9 cellular contexts compared by ENCODE assay signal in genomic region chr2:43129676-43130547, GRCh38.
DNase-seq lines count a peak whose midpoint lies in the region; ATAC-seq, FAIRE-seq and TF ChIP-seq lines count a peak whose summit lies in the region.
"Had no signal": no experiment of that assay in that cellular context is flagged by ENCODE, and none has a peak within 500 bp of the region (broad histone marks: within the 10 kb centered on the region; RNA-seq: fewer than 3 reads in every experiment).

No MANE protein-coding gene starts in this region.

- no peaks in the 10 kb centered on the region for H3K36me3 Mint-ChIP-seq in activated T-cell treated with anti-CD3 and anti-CD28 coated beads, Interleukin-2, amount 50 U/mL, for 24 hours (ENCODE audit: low read depth)
- H3K36me3 Mint-ChIP-seq in astrocyte (ENCODE audit: low read depth, unreplicated experiment): no peaks in the 10 kb centered on the region

- H3K79me1 ChIP-seq in mesendoderm (ENCODE audit: low read length): no peaks in the 10 kb centered on the region

- H3K4me1 ChIP-seq in astrocyte (ENCODE audit: insufficient read depth, low read length) (peaks cover 27% of the 10 kb centered on the region), mesendoderm (ENCODE audit: control insufficient read depth, low read depth, low read length) (no peaks in the 10 kb centered on the region), upper lobe of left lung (peaks cover 67 to 84% (median 72%) of the 10 kb centered on the region in 4 donors), HAP-1 (no peaks in the 10 kb centered on the region)

- peak overlapping the region; percentile 37 for H3K56ac ChIP-seq in mesendoderm (ENCODE audit: low read length)

- no peak overlapping the region for H2BK5ac ChIP-seq in mesendoderm (ENCODE audit: low read length)

- no peaks in the 10 kb centered on the region for H3K9me3 Mint-ChIP-seq in activated T-cell treated with anti-CD3 and anti-CD28 coated beads, Interleukin-2, amount 50 U/mL, for 24 hours
- no peaks in the 10 kb centered on the region for H3K9me3 Mint-ChIP-seq in astrocyte (ENCODE audit: unreplicated experiment)

- no peak overlapping the region for H3K18ac ChIP-seq in mesendoderm (ENCODE audit: low read length)

- no peak overlapping the region for H2BK15ac ChIP-seq in mesendoderm (replicated peaks; ENCODE audit: low read depth)

- no peaks in the 10 kb centered on the region for H3K27me3 ChIP-seq in astrocyte (ENCODE audit: insufficient read depth, low read length)
- H3K27me3 ChIP-seq in mesendoderm (ENCODE audit: insufficient read depth, low read length, poor library complexity): no peaks in the 10 kb centered on the region
- no peaks in the 10 kb centered on the region for H3K27me3 ChIP-seq in upper lobe of left lung
- no peaks in the 10 kb centered on the region for H3K27me3 ChIP-seq in HAP-1 (ENCODE audit: low read depth)
- H3K27me3 ChIP-seq: BE2C had no signal

- no peak overlapping the region for H3K4ac ChIP-seq in mesendoderm (ENCODE audit: low read depth, low read length)

- H3K4me3 ChIP-seq in astrocyte (ENCODE audit: insufficient read depth, low read depth, low read length): no peak overlapping the region
- H3K4me3 ChIP-seq in mesendoderm (ENCODE audit: low read length): no peak overlapping the region
- H3K4me3 ChIP-seq in upper lobe of left lung: no peak overlapping the region
- no peak overlapping the region for H3K4me3 ChIP-seq in HAP-1

- H2AFZ ChIP-seq in astrocyte (ENCODE audit: low read depth, low read length): peak overlapping the region; percentile 3

- H4K8ac ChIP-seq in mesendoderm (ENCODE audit: low read depth, low read length): no peak overlapping the region

- peak in 1 of 4 donors; percentile 71 for TF ChIP-seq POLR2A in upper lobe of left lung (IDR thresholded peaks at IDR 0.05)

- no peaks in the 10 kb centered on the region for H3K79me2 ChIP-seq in astrocyte (ENCODE audit: insufficient read depth, low read length)
- no peaks in the 10 kb centered on the region for H3K79me2 ChIP-seq in mesendoderm (ENCODE audit: control insufficient read depth, insufficient read depth, low read length)

- peaks cover 78% of the 10 kb centered on the region for H3K4me1 Mint-ChIP-seq in activated T-cell treated with anti-CD3 and anti-CD28 coated beads, Interleukin-2, amount 50 U/mL, for 24 hours (ENCODE audit: low read depth)
- H3K4me1 Mint-ChIP-seq in astrocyte (ENCODE audit: low read depth, unreplicated experiment): peaks cover 33% of the 10 kb centered on the region

- no peak overlapping the region for H3K23ac ChIP-seq in mesendoderm (ENCODE audit: low read length)

- H3K36me3 ChIP-seq in astrocyte (ENCODE audit: insufficient read depth, low read length): no peaks in the 10 kb centered on the region
- no peaks in the 10 kb centered on the region for H3K36me3 ChIP-seq in mesendoderm (ENCODE audit: control insufficient read depth, insufficient read depth, low read length)
- no peaks in the 10 kb centered on the region for H3K36me3 ChIP-seq in upper lobe of left lung
- H3K36me3 ChIP-seq in HAP-1 (replicated peaks): no peaks in the 10 kb centered on the region
- H3K36me3 ChIP-seq: BE2C had no signal

- no peak overlapping the region for H2BK120ac ChIP-seq in mesendoderm (ENCODE audit: low read depth, low read length)

- TF ChIP-seq CTCF in astrocyte (IDR thresholded peaks at IDR 0.05; ENCODE audit: insufficient read depth, low read depth, low read length) (no peak), upper lobe of left lung (IDR thresholded peaks at IDR 0.05) (no peak)

- H2AK5ac ChIP-seq in mesendoderm (ENCODE audit: low read length): no peak overlapping the region

- no peaks in the 10 kb centered on the region for H4K20me1 ChIP-seq in astrocyte (ENCODE audit: insufficient read depth, low read length)

- no peaks in the 10 kb centered on the region for H3K27me3 Mint-ChIP-seq in activated T-cell treated with anti-CD3 and anti-CD28 coated beads, Interleukin-2, amount 50 U/mL, for 24 hours
- peaks cover 5% of the 10 kb centered on the region for H3K27me3 Mint-ChIP-seq in astrocyte (ENCODE audit: low read depth, unreplicated experiment)

- FAIRE-seq in astrocyte (lab: Jason Lieb, UNC): no peak

- peak overlapping the region; percentile 58 for H3K27ac Mint-ChIP-seq in activated T-cell treated with anti-CD3 and anti-CD28 coated beads, Interleukin-2, amount 50 U/mL, for 24 hours
- no peak overlapping the region for H3K27ac Mint-ChIP-seq in astrocyte (ENCODE audit: unreplicated experiment)

- H3K4me2 ChIP-seq in astrocyte (ENCODE audit: low read length): no peak overlapping the region
- H3K4me2 ChIP-seq in mesendoderm (ENCODE audit: low read length): no peak overlapping the region

- H4K5ac ChIP-seq in mesendoderm (ENCODE audit: low read length): no peak overlapping the region

- H3K9me3 ChIP-seq in astrocyte (ENCODE audit: insufficient read depth, low read depth, low read length): no peaks in the 10 kb centered on the region
- no peaks in the 10 kb centered on the region for H3K9me3 ChIP-seq in upper lobe of left lung
- H3K9me3 ChIP-seq in HAP-1: no peaks in the 10 kb centered on the region
- H3K9me3 ChIP-seq: BE2C had no signal

- in situ Hi-C loops in HAP-1 (cut with MboI; ENCODE audit: low sequenced_read_pairs): loop anchor here (10.0 kb wide), 2 partner anchors 185 to 355 kb away; no protein-coding TSS in a partner anchor

- no peak overlapping the region for H3K27ac ChIP-seq in astrocyte (ENCODE audit: low read depth, low read length)
- H3K27ac ChIP-seq in mesendoderm (ENCODE audit: low read depth, low read length): no peak overlapping the region
- peak overlapping the region; percentile 79 to 92 (median 88) for H3K27ac ChIP-seq in upper lobe of left lung

- ATAC-seq in upper lobe of left lung (ENCODE audit: low FRiP score in 2 of 2) (peak in 1 of 2 donors; percentile 52), GM19395 (IDR thresholded peaks at IDR 0.05; ENCODE audit: unreplicated experiment) (no peak), GM19351 (IDR thresholded peaks at IDR 0.05; ENCODE audit: unreplicated experiment) (no peak)

- peak in 2 of 4 donors; percentile 34 to 79 for TF ChIP-seq EP300 in upper lobe of left lung (IDR thresholded peaks at IDR 0.05)

- DNase-seq in activated T-cell treated with anti-CD3 and anti-CD28 coated beads, Interleukin-2, amount 50 U/mL, for 24 hours: peak; percentile 40
- DNase-seq in activated T-cell treated with anti-CD3 and anti-CD28 coated beads for 4 hours: no peak
- peak; percentile 60 for DNase-seq in astrocyte (ENCODE audit: low read depth)
- no peak for DNase-seq in mesendoderm
- peak; percentile 52 to 80 for DNase-seq in upper lobe of left lung
- no peak for DNase-seq in HAP-1 (ENCODE audit: low spot score in 2 of 2)
- DNase-seq: BE2C had no signal

- H3K4me3 Mint-ChIP-seq in activated T-cell treated with anti-CD3 and anti-CD28 coated beads, Interleukin-2, amount 50 U/mL, for 24 hours: no peak overlapping the region
- no peak overlapping the region for H3K4me3 Mint-ChIP-seq in astrocyte (ENCODE audit: unreplicated experiment)

- H3K9ac ChIP-seq in astrocyte (ENCODE audit: low read length) (no peak overlapping the region), mesendoderm (ENCODE audit: low read length) (no peak overlapping the region)

- WGBS in mesendoderm (ENCODE audit: extremely low coverage, insufficient coverage, low lambda C conversion rate): no CpG with 5 or more reads among the region's 14 CpGs
- 53% methylated on average over 11 to 13 of the region's 14 CpGs for WGBS in upper lobe of left lung, 2 donors

Comparison
In these comparisons a context has a peak if more than half of its experiments do, and no peak if none do; other contexts are left out.
1. DNase-seq: peak in activated T-cell treated with anti-CD3 and anti-CD28 coated beads, Interleukin-2, amount 50 U/mL, for 24 hours (single experiment), astrocyte (single experiment) and upper lobe of left lung (2 of 2); none in activated T-cell treated with anti-CD3 and anti-CD28 coated beads for 4 hours (single experiment), mesendoderm (single experiment) and HAP-1 (0 of 2).
2. H3K27ac ChIP-seq: peak in upper lobe of left lung (4 of 4); none in astrocyte (single experiment) and mesendoderm (single experiment).